ENCODE assay signal across 12 cellular contexts in the genomic region with DNA sequence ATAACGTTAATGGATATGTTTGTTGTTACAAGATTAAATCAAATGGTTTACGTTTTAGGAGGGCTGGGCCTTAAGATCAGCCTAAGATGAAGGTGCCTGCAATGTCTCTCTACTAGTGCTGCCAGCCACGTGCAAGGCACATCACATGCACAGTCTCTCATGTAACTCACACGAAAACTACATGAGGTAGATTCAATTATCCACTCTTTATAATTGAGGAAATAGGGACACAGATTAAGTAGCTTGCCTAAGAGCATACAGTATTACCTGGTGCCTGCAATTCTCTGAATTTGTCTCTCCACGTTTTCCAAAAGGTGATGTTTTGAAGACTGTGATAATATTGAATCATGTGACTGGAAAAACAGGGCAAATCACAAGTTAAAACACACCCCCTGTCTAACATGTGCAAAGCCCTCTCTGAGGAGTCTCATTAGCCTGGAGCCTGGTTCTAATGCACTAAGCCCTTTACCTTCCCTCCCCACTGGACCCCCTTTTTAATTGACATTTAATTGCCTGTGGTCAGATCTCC. TPM values are rescaled to one million over a fixed set of nuclear protein-coding genes. Genes with fewer than 3 reads are reported as not detected.
DNase-seq lines count a peak whose midpoint lies in the region; ATAC-seq and TF ChIP-seq lines count a peak whose summit lies in the region.
"Had no signal": no experiment of that assay in that cellular context is flagged by ENCODE, and none has a peak within 500 bp of the region (broad histone marks: within the 10 kb centered on the region; RNA-seq: fewer than 3 reads in every experiment).

No MANE protein-coding gene starts in this region.

- 89 to 90% methylated on average over 5 of the region's 5 CpGs for WGBS in GM23248 (ENCODE audit: low coverage in 1 of 2, low lambda C conversion rate in 2 of 2, missing lambda C conversion rate in 2 of 2), 2 experiments

- H3K4me3 ChIP-seq in GM23248 (peak overlapping the region; percentile 36; the same call in 1 of the 2 replicates), brain microvascular endothelial cell (ENCODE audit: low read depth, low read length) (no peak overlapping the region), rectal smooth muscle tissue (ENCODE audit: low read length) (no peak overlapping the region)

- ATAC-seq in GM19452 (IDR thresholded peaks at IDR 0.05; ENCODE audit: unreplicated experiment) = no peak
- no peak for ATAC-seq in GM18868 (IDR thresholded peaks at IDR 0.05; ENCODE audit: unreplicated experiment)
- ATAC-seq: CD8-positive, alpha-beta T cell had no signal

- H3K4me1 ChIP-seq in GM23248 (ENCODE audit: insufficient read depth) (peaks cover 47% of the 10 kb centered on the region), rectal smooth muscle tissue (ENCODE audit: control insufficient read depth, insufficient read depth, low read length) (peaks cover 12% of the 10 kb centered on the region)

- H3K79me2 ChIP-seq in GM23248 (ENCODE audit: insufficient read depth) = no peaks in the 10 kb centered on the region

- peak overlapping the region; percentile 19 for H2AFZ ChIP-seq in GM23248

- H3K36me3 ChIP-seq in GM23248 (ENCODE audit: low read depth) (no peaks in the 10 kb centered on the region), brain microvascular endothelial cell (replicated peaks) (no peaks in the 10 kb centered on the region), rectal smooth muscle tissue (ENCODE audit: control insufficient read depth, insufficient read depth, low read length) (peaks cover 2% of the 10 kb centered on the region)

- DNase-seq in GM23248 (no peak), NCI-H1436 (lab: John Stamatoyannopoulos, UW) (peak; percentile 60), brain microvascular endothelial cell (no peak), NCI-H2196 treated with DMSO at 0.1 percent for 48 hours (lab: John Stamatoyannopoulos, UW; ENCODE audit: unreplicated experiment) (no peak), GM19238 (ENCODE audit: insufficient read length, low spot score) (no peak)
- DNase-seq: activated B cell treated with CpG ODN at 0.5 μM for 24 hours; activated CD8-positive, alpha-beta memory T cell treated with anti-CD3 and anti-CD28 coated beads, Interleukin-2, amount 50 U/mL, for 48 hours; activated naive CD8-positive, alpha-beta T cell treated with anti-CD3 and anti-CD28 coated beads, Interleukin-2, amount 10 ng/mL, durations not matched to agents 7 days and 5 days; CD8-positive, alpha-beta T cell had no signal

- H3K27me3 ChIP-seq in GM23248 (replicated peaks; ENCODE audit: insufficient read depth) = no peaks in the 10 kb centered on the region
- no peaks in the 10 kb centered on the region for H3K27me3 ChIP-seq in brain microvascular endothelial cell (replicated peaks)
- no peaks in the 10 kb centered on the region for H3K27me3 ChIP-seq in rectal smooth muscle tissue (ENCODE audit: control insufficient read depth, insufficient read depth, low read length)

- no peaks in the 10 kb centered on the region for H4K20me1 ChIP-seq in GM23248 (ENCODE audit: insufficient read depth)

- no peaks in the 10 kb centered on the region for H3K9me2 ChIP-seq in GM23248 (ENCODE audit: insufficient read depth)

- no peaks in the 10 kb centered on the region for H3K9me3 ChIP-seq in GM23248 (ENCODE audit: low read depth)

- peak overlapping the region; percentile 61 for H3K4me2 ChIP-seq in GM23248 (ENCODE audit: unreplicated experiment)

- H3K9ac ChIP-seq in GM23248 (peak overlapping the region; percentile 63), rectal smooth muscle tissue (ENCODE audit: low read length) (no peak overlapping the region)

- H3K27ac ChIP-seq in GM23248 (peak overlapping the region; percentile 80), brain microvascular endothelial cell (peak overlapping the region; percentile 2), rectal smooth muscle tissue (ENCODE audit: low read depth, low read length) (peak overlapping the region; percentile 15)

- peaks cover 24% of the 10 kb centered on the region for H3F3A ChIP-seq in GM23248 (ENCODE audit: insufficient read depth)

- TF ChIP-seq CTCF in brain microvascular endothelial cell (IDR thresholded peaks at IDR 0.05; ENCODE audit: low read depth, low read length, missing control alignments) = no peak

- in situ Hi-C loops in GM23248 (cut with MboI) = no loop called here
- in situ Hi-C loops in brain microvascular endothelial cell (cut with HindIII; ENCODE audit: low pct_ligation_motif_present, low sequenced_read_pairs) = no loop called here

RNA-seq across cellular contexts. Expression of gene ATP2A2, which starts 14.6 kb away (rescaled TPM):
- total RNA-seq in GM23248 (2014; rRNA removed; shearing (Covaris generic)) = 142 and 148 TPM in 2 replicates
- 28.7 and 29.5 TPM in 2 replicates for polyA plus RNA-seq in GM23248 (2016; fragmentation: Nextera tagmentation; extraction: Ambion mirVana)

Comparison
In these comparisons a context has a peak if more than half of its experiments do, and no peak if none do; other contexts are left out.
1. H3K27ac ChIP-seq: peak in every context shown above with its lines; median percentile 80 in GM23248; 15 in rectal smooth muscle tissue; 2 in brain microvascular endothelial cell.